In genomic region chr6:136784910-136785746, GRCh38 we compare ENCODE assay signal across 8 cellular contexts. TPM values are rescaled to one million over a fixed set of nuclear protein-coding genes. Genes with fewer than 3 reads are reported as not detected.
DNase-seq lines count a peak whose midpoint lies in the region; ATAC-seq and TF ChIP-seq lines count a peak whose summit lies in the region.

No MANE protein-coding gene starts in this region.

- no peaks in the 10 kb centered on the region for H3K27me3 Mint-ChIP-seq in activated CD8-positive, alpha-beta memory T cell treated with anti-CD3 and anti-CD28 coated beads, Interleukin-2, amount 10 ng/mL, durations not matched to agents 7 days and 5 days

- peak overlapping the region; percentile 63 for H3K4me3 ChIP-seq in SK-N-MC
- H3K4me3 ChIP-seq in colonic mucosa, result no peak overlapping the region
- peak overlapping the region; percentile 90 to 96 for H3K4me3 ChIP-seq in neutrophil (ENCODE audit: low read depth in 1 of 2, low read length in 1 of 2)

- peak overlapping the region; percentile 67 for H3K4me3 Mint-ChIP-seq in activated CD8-positive, alpha-beta memory T cell treated with anti-CD3 and anti-CD28 coated beads, Interleukin-2, amount 10 ng/mL, durations not matched to agents 7 days and 5 days

- peak overlapping the region; percentile 33 for H3K9ac ChIP-seq in SK-N-MC (ENCODE audit: insufficient read length)
- peak overlapping the region in 1 of 2 donors; percentile 24 for H3K9ac ChIP-seq in colonic mucosa (ENCODE audit: low read depth in 2 of 2, low read length in 2 of 2)

- peaks cover 71% of the 10 kb centered on the region for H3K4me1 Mint-ChIP-seq in activated CD8-positive, alpha-beta memory T cell treated with anti-CD3 and anti-CD28 coated beads, Interleukin-2, amount 10 ng/mL, durations not matched to agents 7 days and 5 days

- peak; percentile 61 for ATAC-seq in activated CD8-positive, alpha-beta memory T cell treated with anti-CD3 and anti-CD28 coated beads, Interleukin-2, amount 10 ng/mL, durations not matched to agents 7 days and 5 days
- ATAC-seq in GM19324 (IDR thresholded peaks at IDR 0.05; ENCODE audit: low FRiP score, unreplicated experiment) (no peak), HG02970 (IDR thresholded peaks at IDR 0.05; ENCODE audit: low FRiP score, unreplicated experiment) (no peak)

- no peaks in the 10 kb centered on the region for H3K27me3 ChIP-seq in colonic mucosa
- no peaks in the 10 kb centered on the region for H3K27me3 ChIP-seq in neutrophil

- H3K9me3 Mint-ChIP-seq in activated CD8-positive, alpha-beta memory T cell treated with anti-CD3 and anti-CD28 coated beads, Interleukin-2, amount 10 ng/mL, durations not matched to agents 7 days and 5 days (ENCODE audit: low read depth), result no peaks in the 10 kb centered on the region

- CTCF ChIA-PET in activated CD8-positive, alpha-beta memory T cell treated with anti-CD3 and anti-CD28 coated beads, Interleukin-2, amount 10 ng/mL, durations not matched to agents 7 days and 5 days (lab: Charles Lee), result interaction anchor here (0.7 to 12.0 kb wide), 3 partner anchors 22 to 140 kb away, joined by 4 to 424 read pairs (median 102); no protein-coding TSS in a partner anchor

- peak; percentile 75 for DNase-seq in activated CD8-positive, alpha-beta memory T cell treated with anti-CD3 and anti-CD28 coated beads, Interleukin-2, amount 10 ng/mL, durations not matched to agents 7 days and 5 days
- no peak for DNase-seq in activated CD8-positive, alpha-beta memory T cell treated with anti-CD3 and anti-CD28 coated beads for 24 hours
- DNase-seq in SK-N-MC (ENCODE audit: low read depth, low spot score) (no peak), colonic mucosa (no peak), NCI-H1436 treated with DMSO at 0.1 percent for 48 hours (lab: John Stamatoyannopoulos, UW) (no peak)

- H3K9me3 ChIP-seq in SK-N-MC (ENCODE audit: low read depth, low read length) (no peaks in the 10 kb centered on the region), colonic mucosa (no peaks in the 10 kb centered on the region), neutrophil (no peaks in the 10 kb centered on the region)

- H3K36me3 Mint-ChIP-seq in activated CD8-positive, alpha-beta memory T cell treated with anti-CD3 and anti-CD28 coated beads, Interleukin-2, amount 10 ng/mL, durations not matched to agents 7 days and 5 days, result peaks cover 32% of the 10 kb centered on the region

- intact Hi-C loops in colonic mucosa (cut with DNase I), result no loop called here

- peaks cover 11% of the 10 kb centered on the region for H3K4me1 ChIP-seq in colonic mucosa
- H3K4me1 ChIP-seq in neutrophil (ENCODE audit: control insufficient read depth in 1 of 2, insufficient read depth in 1 of 2, low read depth in 1 of 2, low read length in 1 of 2), result peaks cover 89% of the 10 kb centered on the region in 2 experiments

- peaks cover 12% of the 10 kb centered on the region for H3K36me3 ChIP-seq in SK-N-MC (ENCODE audit: insufficient read depth, low read length)
- H3K36me3 ChIP-seq in colonic mucosa, result no peaks in the 10 kb centered on the region
- H3K36me3 ChIP-seq in neutrophil, result peaks cover 6% of the 10 kb centered on the region

- TF ChIP-seq CTCF in colonic mucosa (IDR thresholded peaks at IDR 0.05), result no peak
- TF ChIP-seq CTCF in neutrophil (IDR thresholded peaks at IDR 0.05), result no peak

- peak overlapping the region; percentile 84 for H3K27ac Mint-ChIP-seq in activated CD8-positive, alpha-beta memory T cell treated with anti-CD3 and anti-CD28 coated beads, Interleukin-2, amount 10 ng/mL, durations not matched to agents 7 days and 5 days

- H3K27ac ChIP-seq in SK-N-MC (peak overlapping the region; percentile 80), colonic mucosa (peak overlapping the region; percentile 56), neutrophil (peak overlapping the region; percentile 91)

RNA-seq across cellular contexts. Expression of gene MAP3K5, which starts 7.1 kb away (rescaled TPM):
- 10 to 100 TPM; 18.3 to 21.7 TPM for total RNA-seq in activated CD8-positive, alpha-beta memory T cell treated with anti-CD3 and anti-CD28 coated beads, Interleukin-2, amount 10 ng/mL, durations not matched to agents 7 days and 5 days
- 10 to 100 TPM; 15.3 to 17.1 TPM for total RNA-seq in colonic mucosa

RNA-seq across cellular contexts. Expression of gene PEX7, which starts 37.3 kb away (rescaled TPM):
- 1 to 10 TPM; 3.5 TPM for total RNA-seq in activated CD8-positive, alpha-beta memory T cell treated with anti-CD3 and anti-CD28 coated beads, Interleukin-2, amount 10 ng/mL, durations not matched to agents 7 days and 5 days
- 10 to 100 TPM; 11.3 to 12.7 TPM for total RNA-seq in colonic mucosa
